In the genomic region with DNA sequence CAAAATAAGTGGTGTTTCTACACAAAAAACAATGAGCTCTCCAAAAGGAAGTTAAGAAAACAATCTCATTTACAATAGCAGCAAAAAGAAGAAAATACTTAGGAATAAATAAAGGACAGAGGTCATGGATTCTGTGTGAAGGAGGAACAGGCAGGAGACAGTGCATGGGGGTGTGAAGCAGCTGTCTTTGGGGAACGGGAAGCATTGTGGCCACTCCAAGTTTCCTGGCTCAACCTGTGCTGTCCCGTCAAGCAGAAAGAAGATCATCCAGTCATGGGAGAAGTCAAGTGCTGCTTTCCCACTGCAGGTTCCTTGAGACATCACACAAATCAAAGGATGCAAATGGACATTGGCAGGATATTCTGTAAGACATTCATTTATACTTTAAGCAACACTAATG, we compare ENCODE assay signal across 30 cellular contexts.
"Had no signal": no experiment of that assay in that cellular context is flagged by ENCODE, and none has a peak within 500 bp of the region (broad histone marks: within the 10 kb centered on the region; RNA-seq: fewer than 3 reads in every experiment).

No MANE protein-coding gene starts in this region.

- H3K36me3 Mint-ChIP-seq: activated naive CD4-positive, alpha-beta T cell treated with anti-CD3 and anti-CD28 coated beads, Interleukin-2, amount 50 U/mL, for 24 hours; naive B cell; stimulated activated memory B cell treated with anti-CD40 and anti-IgM and Interleukin-4, amounts not matched to agents 10 μg/mL and 1 μg/mL and 100 μg/mL, for 72 hours had no signal

- H3K4me2 ChIP-seq: smooth muscle cell had no signal

- H3K4me1 Mint-ChIP-seq: activated CD4-positive, alpha-beta memory T cell treated with anti-CD3 and anti-CD28 coated beads, Interleukin-2, amount 10 ng/mL, durations not matched to agents 7 days and 5 days; activated CD4-positive, alpha-beta T cell treated with anti-CD3 and anti-CD28 coated beads, Interleukin-2, amount 10 ng/mL, durations not matched to agents 7 days and 5 days; activated naive CD4-positive, alpha-beta T cell treated with anti-CD3 and anti-CD28 coated beads, Interleukin-2, amount 50 U/mL, for 24 hours; stimulated activated memory B cell treated with anti-CD40 and anti-IgM and Interleukin-4, amounts not matched to agents 10 μg/mL and 1 μg/mL and 100 μg/mL, for 72 hours; stimulated activated naive CD8-positive, alpha-beta T cell treated with anti-CD3 and anti-CD28 coated beads, Interleukin-15, amount 100 ng/mL, for 72 hours had no signal

- DNase-seq: activated CD4-positive, alpha-beta memory T cell treated with anti-CD3 and anti-CD28 coated beads, Interleukin-2, amount 10 ng/mL, durations not matched to agents 7 days and 5 days; activated CD4-positive, alpha-beta T cell treated with anti-CD3 and anti-CD28 coated beads, Interleukin-2, amount 10 ng/mL, durations not matched to agents 7 days and 5 days; activated CD8-positive, alpha-beta memory T cell treated with anti-CD3 and anti-CD28 coated beads, Interleukin-2, amount 50 U/mL, for 48 hours; activated T-cell treated with anti-CD3 and anti-CD28 coated beads, Interleukin-2, amount 50 U/mL, for 4 hours; central memory CD4-positive, alpha-beta T cell; esophagus squamous epithelium; foreskin melanocyte; left ventricle myocardium inferior; mucosa of descending colon; naive B cell; occipital lobe; psoas muscle; sigmoid colon; stimulated activated CD4-positive, alpha-beta T cell treated with anti-CD3 and anti-CD28 coated beads, Interleukin-1b, Interleukin-23, amount 100 ng/mL, for 48 hours; stimulated activated CD4-positive, alpha-beta T cell treated with anti-CD3 and anti-CD28 coated beads, Interleukin-4, amount 100 ng/mL, for 4 hours; stimulated activated CD8-positive, alpha-beta memory T cell treated with anti-CD3 and anti-CD28 coated beads, Interleukin-4, amount 100 ng/mL, for 48 hours; stimulated activated naive CD8-positive, alpha-beta T cell treated with anti-CD3 and anti-CD28 coated beads, Interleukin-15, amount 100 ng/mL, for 72 hours; substantia nigra; T-helper 1 cell had no signal

- H3K36me3 ChIP-seq: breast epithelium, esophagus squamous epithelium, left ventricle myocardium inferior, sigmoid colon had no signal

- H3K4me3 Mint-ChIP-seq: activated CD4-positive, alpha-beta memory T cell treated with anti-CD3 and anti-CD28 coated beads, Interleukin-2, amount 10 ng/mL, durations not matched to agents 7 days and 5 days; activated CD4-positive, alpha-beta T cell treated with anti-CD3 and anti-CD28 coated beads, Interleukin-2, amount 10 ng/mL, durations not matched to agents 7 days and 5 days; activated naive CD4-positive, alpha-beta T cell treated with anti-CD3 and anti-CD28 coated beads, Interleukin-2, amount 50 U/mL, for 24 hours; activated T-cell treated with anti-CD3 and anti-CD28 coated beads, Interleukin-2, amount 50 U/mL, for 4 hours; naive B cell; neural crest cell; stimulated activated memory B cell treated with anti-CD40 and anti-IgM and Interleukin-4, amounts not matched to agents 10 μg/mL and 1 μg/mL and 100 μg/mL, for 72 hours; stimulated activated naive CD8-positive, alpha-beta T cell treated with anti-CD3 and anti-CD28 coated beads, Interleukin-15, amount 100 ng/mL, for 72 hours; T-helper 2 cell treated with Interferon-gamma antibody and Interleukin-4, amounts not matched to agents 5 μg/mL and 100 μg/mL, for 36 hours had no signal

- H2AFZ ChIP-seq: parathyroid adenoma had no signal

- H3K27ac ChIP-seq: breast epithelium, esophagus squamous epithelium, left ventricle myocardium inferior, parathyroid adenoma, psoas muscle, sigmoid colon, VCaP had no signal

- H3K4me3 ChIP-seq: breast epithelium, esophagus squamous epithelium, left ventricle myocardium inferior, lung, mucosa of descending colon, psoas muscle, sigmoid colon, smooth muscle cell had no signal

- H3K9me3 Mint-ChIP-seq: activated CD4-positive, alpha-beta memory T cell treated with anti-CD3 and anti-CD28 coated beads, Interleukin-2, amount 10 ng/mL, durations not matched to agents 7 days and 5 days; activated CD4-positive, alpha-beta T cell treated with anti-CD3 and anti-CD28 coated beads, Interleukin-2, amount 10 ng/mL, durations not matched to agents 7 days and 5 days; activated naive CD4-positive, alpha-beta T cell treated with anti-CD3 and anti-CD28 coated beads, Interleukin-2, amount 50 U/mL, for 24 hours; activated T-cell treated with anti-CD3 and anti-CD28 coated beads, Interleukin-2, amount 50 U/mL, for 4 hours; activated T-helper 2 cell treated with anti-CD3 and anti-CD28 coated beads, Interferon-gamma antibody, Interleukin-2, Interleukin-4, amounts not matched to agents 10 μg/mL and 5 μg/mL and 100 μg/mL, durations not matched to agents 14 hours and 24 hours and 36 hours; naive B cell; neural crest cell; stimulated activated memory B cell treated with anti-CD40 and anti-IgM and Interleukin-4, amounts not matched to agents 10 μg/mL and 1 μg/mL and 100 μg/mL, for 72 hours; stimulated activated naive CD8-positive, alpha-beta T cell treated with anti-CD3 and anti-CD28 coated beads, Interleukin-15, amount 100 ng/mL, for 72 hours; T-helper 2 cell treated with Interferon-gamma antibody and Interleukin-4, amounts not matched to agents 5 μg/mL and 100 μg/mL, for 36 hours had no signal

- H3K27me3 Mint-ChIP-seq: activated naive CD4-positive, alpha-beta T cell treated with anti-CD3 and anti-CD28 coated beads, Interleukin-2, amount 50 U/mL, for 24 hours; stimulated activated memory B cell treated with anti-CD40 and anti-IgM and Interleukin-4, amounts not matched to agents 10 μg/mL and 1 μg/mL and 100 μg/mL, for 72 hours had no signal

- ATAC-seq: activated CD4-positive, CD25-positive, alpha-beta regulatory T cell treated with anti-CD3 and anti-CD28 coated beads, Interleukin-2, amount 50 U/mL, for 24 hours; activated T-cell treated with anti-CD3 and anti-CD28 coated beads, Interleukin-2, amount 50 U/mL, for 4 hours; mucosa of descending colon; psoas muscle; stimulated activated memory B cell treated with anti-CD40 and anti-IgM and Interleukin-4, amounts not matched to agents 10 μg/mL and 1 μg/mL and 100 μg/mL, for 72 hours; stimulated activated naive CD8-positive, alpha-beta T cell treated with anti-CD3 and anti-CD28 coated beads, Interleukin-15, amount 100 ng/mL, for 72 hours had no signal

- H3K27me3 ChIP-seq: breast epithelium, esophagus squamous epithelium, sigmoid colon had no signal

- H3K27ac Mint-ChIP-seq: activated CD4-positive, alpha-beta memory T cell treated with anti-CD3 and anti-CD28 coated beads, Interleukin-2, amount 10 ng/mL, durations not matched to agents 7 days and 5 days; activated CD4-positive, alpha-beta T cell treated with anti-CD3 and anti-CD28 coated beads, Interleukin-2, amount 10 ng/mL, durations not matched to agents 7 days and 5 days; activated naive CD4-positive, alpha-beta T cell treated with anti-CD3 and anti-CD28 coated beads, Interleukin-2, amount 50 U/mL, for 24 hours; activated T-helper 2 cell treated with anti-CD3 and anti-CD28 coated beads, Interferon-gamma antibody, Interleukin-2, Interleukin-4, amounts not matched to agents 10 μg/mL and 5 μg/mL and 100 μg/mL, durations not matched to agents 14 hours and 24 hours and 36 hours; stimulated activated memory B cell treated with anti-CD40 and anti-IgM and Interleukin-4, amounts not matched to agents 10 μg/mL and 1 μg/mL and 100 μg/mL, for 72 hours; stimulated activated naive CD8-positive, alpha-beta T cell treated with anti-CD3 and anti-CD28 coated beads, Interleukin-15, amount 100 ng/mL, for 72 hours; T-helper 2 cell treated with Interferon-gamma antibody and Interleukin-4, amounts not matched to agents 5 μg/mL and 100 μg/mL, for 36 hours had no signal

- H3K9me3 ChIP-seq: breast epithelium, esophagus squamous epithelium, left ventricle myocardium inferior, mucosa of descending colon, psoas muscle, sigmoid colon had no signal

- H3K4me1 ChIP-seq: breast epithelium, esophagus squamous epithelium, left ventricle myocardium inferior, parathyroid adenoma, psoas muscle, sigmoid colon had no signal

- H3K79me2 ChIP-seq: parathyroid adenoma had no signal

- H3K9ac ChIP-seq: parathyroid adenoma had no signal
